In the genomic region with DNA sequence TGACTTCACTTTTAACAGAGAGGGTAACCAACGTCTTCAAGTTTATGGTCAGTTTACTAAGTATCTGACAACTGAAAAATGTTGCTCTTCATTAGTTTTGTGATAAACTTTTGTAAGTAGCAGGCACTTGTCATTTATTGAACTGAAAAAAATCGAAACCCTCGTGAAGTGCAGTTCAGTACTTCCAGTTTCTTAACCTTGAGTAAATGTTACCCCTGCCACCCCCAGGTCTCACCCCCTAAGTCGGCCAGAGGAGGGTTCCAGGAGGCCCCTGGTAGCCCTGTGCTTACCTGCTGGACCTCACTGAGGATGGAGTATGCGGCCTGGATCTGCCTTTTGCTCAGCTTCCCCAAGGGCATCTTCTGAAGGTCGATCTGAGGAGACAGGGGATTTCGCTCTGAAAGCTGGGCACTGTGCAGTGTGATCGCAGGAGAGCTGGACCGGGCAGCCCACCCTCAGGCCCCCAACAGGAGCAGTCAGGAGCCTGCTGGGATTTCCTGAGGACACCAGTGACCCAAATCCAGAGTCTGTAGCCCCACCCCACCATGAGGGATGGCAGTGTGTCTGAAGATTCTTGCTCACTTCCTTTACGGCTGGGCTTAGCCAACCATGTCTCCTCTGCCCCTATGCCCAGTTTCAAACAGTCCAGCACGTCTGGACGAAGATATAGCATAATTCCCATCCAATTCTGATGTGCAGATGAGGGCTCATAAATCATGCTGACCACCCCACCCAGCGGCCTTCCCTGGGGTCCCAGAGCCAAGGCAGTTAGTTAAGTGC, we compare ENCODE assay signal across 16 cellular contexts. TPM values are rescaled to one million over a fixed set of nuclear protein-coding genes. Genes with fewer than 3 reads are reported as not detected.
A peak's percentile ranks its signal among the peaks of the same experiment; 100 is the strongest.
DNase-seq lines count a peak whose midpoint lies in the region; ATAC-seq lines count a peak whose summit lies in the region.
"Had no signal": no experiment of that assay in that cellular context is flagged by ENCODE, and none has a peak within 500 bp of the region (broad histone marks: within the 10 kb centered on the region; RNA-seq: fewer than 3 reads in every experiment).

No MANE protein-coding gene starts in this region.

- H3K4me3 Mint-ChIP-seq in naive B cell: peak overlapping the region; percentile 31 to 86 (median 68)
- H3K4me3 Mint-ChIP-seq: activated CD8-positive, alpha-beta T cell treated with anti-CD3 and anti-CD28 coated beads for 36 hours had no signal

- H3K4me1 Mint-ChIP-seq in naive B cell: peaks cover 47 to 60% (median 53%) of the 10 kb centered on the region in 3 donors

- peak overlapping the region; percentile 60 to 95 (median 88) for H3K27ac Mint-ChIP-seq in naive B cell
- H3K27ac Mint-ChIP-seq: activated CD8-positive, alpha-beta T cell treated with anti-CD3 and anti-CD28 coated beads for 36 hours had no signal

- peaks cover 26 to 31% of the 10 kb centered on the region in 2 donors for H3K36me3 Mint-ChIP-seq in naive B cell

- DNase-seq in naive B cell (no peak), NCI-H187 (lab: John Stamatoyannopoulos, UW) (no peak), NCI-H2029 treated with DMSO at 0.1 percent for 48 hours (lab: John Stamatoyannopoulos, UW) (no peak), T-helper 9 cell (no peak)
- DNase-seq: activated CD8-positive, alpha-beta T cell treated with anti-CD3 and anti-CD28 coated beads for 36 hours; amniotic stem cell; DMS53; effector CD8-positive, alpha-beta T cell; H7; hypothalamus; NCI-H69; right cardiac atrium had no signal

- ATAC-seq in GM18867 (IDR thresholded peaks at IDR 0.05; ENCODE audit: unreplicated experiment): peak; percentile 79
- ATAC-seq in GM21390 (IDR thresholded peaks at IDR 0.05; ENCODE audit: unreplicated experiment): peak; percentile 68
- ATAC-seq in HG03139 (IDR thresholded peaks at IDR 0.05; ENCODE audit: unreplicated experiment): peak; percentile 83
- peak; percentile 53 to 67 for ATAC-seq in naive B cell (ENCODE audit: low read depth in 2 of 2)
- ATAC-seq: activated CD8-positive, alpha-beta T cell treated with anti-CD3 and anti-CD28 coated beads for 36 hours; K562 had no signal

- no peaks in the 10 kb centered on the region for H3K27me3 Mint-ChIP-seq in naive B cell
- H3K27me3 Mint-ChIP-seq: activated CD8-positive, alpha-beta T cell treated with anti-CD3 and anti-CD28 coated beads for 36 hours had no signal

- no peaks in the 10 kb centered on the region for H3K9me3 Mint-ChIP-seq in naive B cell
- H3K9me3 Mint-ChIP-seq: activated CD8-positive, alpha-beta T cell treated with anti-CD3 and anti-CD28 coated beads for 36 hours had no signal

RNA-seq across cellular contexts. Expression of gene PARP1, which starts 37.6 kb away (rescaled TPM):
- 100 to 1,000 TPM; 156 to 250 (median 234) TPM for polyA plus RNA-seq in naive B cell (ENCODE audit: low read depth in 6 of 6)
